17 cellular contexts compared by ENCODE assay signal in the genomic region with DNA sequence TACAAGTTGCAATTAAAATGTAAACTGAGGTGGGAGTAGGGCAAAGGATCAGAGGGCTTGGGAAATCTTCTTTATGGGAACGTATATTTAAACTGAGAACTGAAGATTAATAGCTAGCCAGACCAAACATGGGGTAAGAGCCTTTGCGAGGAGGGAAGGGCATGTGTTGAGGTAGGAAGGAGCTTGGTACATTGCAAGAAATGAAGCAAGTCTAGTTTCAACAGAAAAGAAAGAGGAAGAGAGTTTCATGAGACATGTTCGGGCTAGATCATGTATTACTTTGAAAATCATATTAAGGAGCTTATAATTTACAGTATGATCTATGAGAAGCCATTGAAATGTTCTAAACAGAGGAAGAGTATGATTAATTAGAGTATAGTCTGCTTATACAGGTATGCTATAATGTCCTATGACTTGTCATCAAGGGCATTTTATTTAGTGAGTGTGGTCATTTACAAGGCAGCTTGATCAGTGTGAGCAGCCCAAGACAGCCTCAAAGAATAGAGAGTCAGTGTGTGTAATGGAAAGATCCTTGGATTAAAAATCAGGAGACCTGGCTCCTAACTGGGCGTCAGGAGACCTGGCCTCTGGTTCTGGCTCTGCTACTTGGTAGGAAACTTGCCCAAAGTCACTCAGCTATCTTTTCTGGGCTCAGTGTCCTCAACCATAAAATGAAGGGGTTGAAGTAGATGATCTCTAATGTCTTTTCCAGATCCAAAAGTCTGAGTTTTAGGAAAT. TPM values are rescaled to one million over a fixed set of nuclear protein-coding genes. Genes with fewer than 3 reads are reported as not detected.
A peak's percentile ranks its signal among the peaks of the same experiment; 100 is the strongest.
DNase-seq lines count a peak whose midpoint lies in the region; ATAC-seq and TF ChIP-seq lines count a peak whose summit lies in the region.
"Had no signal": no experiment of that assay in that cellular context is flagged by ENCODE, and none has a peak within 500 bp of the region (broad histone marks: within the 10 kb centered on the region; RNA-seq: fewer than 3 reads in every experiment).

No MANE protein-coding gene starts in this region.

- peak overlapping the region; percentile 27 for H3K4me3 ChIP-seq in OCI-LY3 (ENCODE audit: low read length)
- H3K4me3 ChIP-seq in neutrophil (ENCODE audit: low read depth in 1 of 2, low read length in 1 of 2), result no peak overlapping the region
- no peak overlapping the region for H3K4me3 ChIP-seq in mammary epithelial cell (replicated peaks in 1 of 3; ENCODE audit: insufficient read depth in 1 of 3, low read depth in 2 of 3, low read length in 3 of 3)
- no peak overlapping the region for H3K4me3 ChIP-seq in aorta (ENCODE audit: low read length in 2 of 2)
- H3K4me3 ChIP-seq: suprapubic skin had no signal

- H4K20me1 ChIP-seq in OCI-LY3 (ENCODE audit: insufficient read depth, low read length) (no peaks in the 10 kb centered on the region), mammary epithelial cell (ENCODE audit: insufficient read depth, low read length) (no peaks in the 10 kb centered on the region)

- H2AFZ ChIP-seq in OCI-LY3 (ENCODE audit: low read depth, low read length) (peak overlapping the region; percentile 87), mammary epithelial cell (ENCODE audit: low read depth, low read length) (no peak overlapping the region)

- no peaks in the 10 kb centered on the region for H3K9me3 ChIP-seq in OCI-LY3 (ENCODE audit: insufficient read depth, low read length)
- H3K9me3 ChIP-seq in neutrophil, result no peaks in the 10 kb centered on the region
- no peaks in the 10 kb centered on the region for H3K9me3 ChIP-seq in mammary epithelial cell (replicated peaks; ENCODE audit: insufficient read depth, low read length)
- no peaks in the 10 kb centered on the region for H3K9me3 ChIP-seq in aorta (ENCODE audit: control insufficient read depth, low read length)
- H3K9me3 ChIP-seq: suprapubic skin had no signal

- H3K4me1 ChIP-seq in OCI-LY3 (ENCODE audit: low read length) (peaks cover 35% of the 10 kb centered on the region), neutrophil (ENCODE audit: control insufficient read depth in 1 of 2, insufficient read depth in 1 of 2, low read depth in 1 of 2, low read length in 1 of 2) (peaks cover 13 to 44% of the 10 kb centered on the region in 2 experiments), mammary epithelial cell (ENCODE audit: insufficient read depth, low read length) (no peaks in the 10 kb centered on the region), aorta (ENCODE audit: control insufficient read depth in 1 of 2, insufficient read depth in 2 of 2, low read length in 2 of 2) (no peaks in the 10 kb centered on the region)
- H3K4me1 ChIP-seq: suprapubic skin had no signal

- dilution Hi-C loops in mammary epithelial cell (cut with HindIII; ENCODE audit: low sequenced_read_pairs), result no loop called here

- 87% methylated on average over 3 of the region's 4 CpGs for WGBS in mammary epithelial cell (ENCODE audit: low coverage, missing lambda C conversion rate)
- 71 to 73% methylated on average over 4 of the region's 4 CpGs for WGBS in aorta, 2 donors

- H3K4me2 ChIP-seq in OCI-LY3 (ENCODE audit: low read length) (peak overlapping the region; percentile 57), mammary epithelial cell (ENCODE audit: insufficient read depth, low read depth, low read length) (no peak overlapping the region)

- H3K36me3 ChIP-seq in OCI-LY3 (replicated peaks; ENCODE audit: low read depth, low read length) (no peaks in the 10 kb centered on the region), neutrophil (no peaks in the 10 kb centered on the region), mammary epithelial cell (ENCODE audit: insufficient read depth, low read length) (no peaks in the 10 kb centered on the region), aorta (ENCODE audit: control insufficient read depth in 1 of 2, insufficient read depth in 2 of 2, low read length in 1 of 2) (no peaks in the 10 kb centered on the region)
- H3K36me3 ChIP-seq: suprapubic skin had no signal

- H3K79me2 ChIP-seq in OCI-LY3 (ENCODE audit: low read length) (no peaks in the 10 kb centered on the region), mammary epithelial cell (ENCODE audit: insufficient read depth, low read length) (no peaks in the 10 kb centered on the region)

- H3K27me3 ChIP-seq in OCI-LY3 (ENCODE audit: low read depth, low read length) (no peaks in the 10 kb centered on the region), neutrophil (peaks cover 15% of the 10 kb centered on the region), mammary epithelial cell (ENCODE audit: insufficient read depth, low read length) (no peaks in the 10 kb centered on the region), aorta (ENCODE audit: control insufficient read depth in 1 of 2, insufficient read depth in 2 of 2, low read length in 1 of 2) (no peaks in the 10 kb centered on the region)
- H3K27me3 ChIP-seq: suprapubic skin had no signal

- peak; percentile 55 for ATAC-seq in GM18909 (IDR thresholded peaks at IDR 0.05; ENCODE audit: poor library complexity, unreplicated experiment)
- peak; percentile 46 for ATAC-seq in HG02885 (IDR thresholded peaks at IDR 0.05; ENCODE audit: poor library complexity, unreplicated experiment)
- no peak for ATAC-seq in aorta (ENCODE audit: low FRiP score)
- ATAC-seq: left colon; natural killer cell treated with Interleukin-12 subunit alpha and Interleukin-12 subunit beta and Interleukin-15 and Interleukin-18, amount 100 ng/mL, for 72 hours had no signal

- intact Hi-C loops in mammary epithelial cell (cut with micrococcal nuclease) (no loop called here), aorta (cut with DNase I) (no loop called here)

- BruUV-seq in mammary epithelial cell (replicated peaks; lab: Mats Ljungman, UMichigan), result no TSS peak

- no peak for TF ChIP-seq CTCF in OCI-LY3 (IDR thresholded peaks at IDR 0.05; ENCODE audit: low read depth, low read length)
- TF ChIP-seq CTCF in neutrophil (IDR thresholded peaks at IDR 0.05), result no peak
- no peak for TF ChIP-seq CTCF in mammary epithelial cell (conservative IDR thresholded peaks at IDR 0.05 in 1 of 2, IDR thresholded peaks at IDR 0.05 in 1 of 2; ENCODE audit: extremely low read depth in 1 of 2, insufficient read depth in 1 of 2, low read depth in 1 of 2, low read length in 2 of 2)

- in situ Hi-C loops in mammary epithelial cell (cut with MboI; ENCODE audit: low sequenced_read_pairs in 2 of 2), result no loop called here

- CTCF ChIA-PET in mammary epithelial cell (lab: Charles Lee; ENCODE audit: low non-redundant PET), result no interaction called here

- H3K9ac ChIP-seq in OCI-LY3 (ENCODE audit: low read length) (no peak overlapping the region), mammary epithelial cell (ENCODE audit: insufficient read depth, low read length) (no peak overlapping the region)

- H3K27ac ChIP-seq in OCI-LY3 (ENCODE audit: low read length), result no peak overlapping the region
- H3K27ac ChIP-seq in neutrophil, result peak overlapping the region; percentile 71
- H3K27ac ChIP-seq in mammary epithelial cell (ENCODE audit: insufficient read depth, low read depth, low read length), result no peak overlapping the region
- H3K27ac ChIP-seq in aorta (ENCODE audit: low read depth in 1 of 2, low read length in 2 of 2), result no peak overlapping the region
- H3K27ac ChIP-seq: suprapubic skin had no signal

- DNase-seq in mammary epithelial cell (no peak), aorta (no peak)
- DNase-seq in stimulated activated CD4-positive, alpha-beta T cell treated with anti-CD3 and anti-CD28 coated beads, Interleukin-1b, Interleukin-23, amount 100 ng/mL, for 48 hours, result no peak
- DNase-seq: activated CD4-positive, alpha-beta T cell treated with anti-CD3 and anti-CD28 coated beads, Interleukin-2, amount 50 U/mL, for 48 hours; CD4-positive, CD25-positive, alpha-beta regulatory T cell; GDM1; glutamatergic neuron; left colon; NCI-H1092; NCI-H446; small intestine had no signal

RNA-seq across cellular contexts. Expression of gene GAS2, which starts 10.9 kb away (rescaled TPM):
- total RNA-seq in mammary epithelial cell, result 1 to 10 TPM; 1.3 to 1.4 TPM
- polyA plus RNA-seq in mammary epithelial cell, result 0.92 TPM
- not detected for polyA minus RNA-seq in mammary epithelial cell
- total RNA-seq in aorta, result 1 to 10 TPM in 1 of 2 donors, under 1 TPM in 1; 0.52 to 2.1 TPM
- polyA plus RNA-seq in aorta, result 1 to 10 TPM in 1 of 2 donors, under 1 TPM in 1; 0.18 to 1.8 TPM

RNA-seq across cellular contexts. Expression of gene FANCF, which starts 51.7 kb away (rescaled TPM):
- total RNA-seq in mammary epithelial cell (10 to 100 TPM in 1 of 2 donors, 1 to 10 TPM in 1; 9.9 to 14.3 TPM), aorta (1 to 10 TPM; 3.0 to 5.8 TPM)
- polyA plus RNA-seq in mammary epithelial cell (4.7 TPM), aorta (1 to 10 TPM; 3.2 to 4.6 TPM)
- 5.1 TPM for polyA minus RNA-seq in mammary epithelial cell
